ENCODE assay signal across 8 cellular contexts in genomic region chr6:33323623-33323948, GRCh38. TPM values are rescaled to one million over a fixed set of nuclear protein-coding genes. Genes with fewer than 3 reads are reported as not detected.
DNase-seq lines count a peak whose midpoint lies in the region; ATAC-seq and TF ChIP-seq lines count a peak whose summit lies in the region.

No MANE protein-coding gene starts in this region.

- WGBS in suprapubic skin, result under 1% methylated on average over 11 of the region's 12 CpGs

- H3K27me3 Mint-ChIP-seq in CD4-positive, alpha-beta T cell, result no peaks in the 10 kb centered on the region

- no peak for TF ChIP-seq EP300 in suprapubic skin (IDR thresholded peaks at IDR 0.05)

- H3K36me3 Mint-ChIP-seq in CD4-positive, alpha-beta T cell (ENCODE audit: low read depth), result peaks cover 49% of the 10 kb centered on the region

- no peaks in the 10 kb centered on the region for H3K27me3 ChIP-seq in CD4-positive, alpha-beta T cell (ENCODE audit: control insufficient read depth, insufficient read depth, low read length)
- no peaks in the 10 kb centered on the region for H3K27me3 ChIP-seq in WERI-Rb-1 (ENCODE audit: insufficient read depth, low read depth, severe bottlenecking)
- no peaks in the 10 kb centered on the region for H3K27me3 ChIP-seq in iPS-15b (ENCODE audit: control insufficient read depth, insufficient read depth, low read length)
- H3K27me3 ChIP-seq in suprapubic skin, result no peaks in the 10 kb centered on the region
- no peaks in the 10 kb centered on the region for H3K27me3 ChIP-seq in foreskin keratinocyte

- intact Hi-C loops in CD4-positive, alpha-beta T cell (cut with DNase I, micrococcal nuclease), result loop anchor here (1.0 kb wide), 2 partner anchors 21 to 68 kb away; partner anchors contain the start of gene KIFC1 (in 2 of the 2)

- peaks cover 57% of the 10 kb centered on the region for H3K4me1 Mint-ChIP-seq in CD4-positive, alpha-beta T cell (ENCODE audit: low read depth)

- H3K4me3 ChIP-seq in WERI-Rb-1 (ENCODE audit: low read depth, low read length) (peak overlapping the region; percentile 71), iPS-15b (ENCODE audit: low read depth, low read length) (peak overlapping the region; percentile 78), suprapubic skin (peak overlapping the region; percentile 69)

- no peak for TF ChIP-seq POLR2A in suprapubic skin (IDR thresholded peaks at IDR 0.05)

- peak in 1 of 10 experiments; percentile 41 for DNase-seq in CD4-positive, alpha-beta T cell
- DNase-seq in HEK293T (ENCODE audit: extremely low spot score), result no peak
- DNase-seq in WERI-Rb-1, result peak; percentile 82
- DNase-seq in suprapubic skin (ENCODE audit: low spot score in 2 of 2), result peak in 1 of 2 donors; percentile 76
- no peak for DNase-seq in Ammon's horn (ENCODE audit: low spot score)
- DNase-seq in SKM-1 treated with dmso at 0.1 percent for 144 hours (lab: John Stamatoyannopoulos, UW; ENCODE audit: unreplicated experiment), result no peak
- no peak for DNase-seq in foreskin keratinocyte

- TF ChIP-seq CTCF in CD4-positive, alpha-beta T cell (IDR thresholded peaks at IDR 0.05), result no peak
- TF ChIP-seq CTCF in WERI-Rb-1 (IDR thresholded peaks at IDR 0.05; ENCODE audit: low read depth, low read length) (peak; percentile 25; the same call in 1 of the 2 replicates), suprapubic skin (IDR thresholded peaks at IDR 0.05) (no peak), foreskin keratinocyte (conservative IDR thresholded peaks at IDR 0.05) (no peak)

- H3K36me3 ChIP-seq in WERI-Rb-1 (peaks cover 36% of the 10 kb centered on the region), iPS-15b (ENCODE audit: control insufficient read depth, insufficient read depth, low read length) (peaks cover 26% of the 10 kb centered on the region), suprapubic skin (peaks cover 22% of the 10 kb centered on the region)

- H3K9me3 Mint-ChIP-seq in CD4-positive, alpha-beta T cell, result no peaks in the 10 kb centered on the region

- no peaks in the 10 kb centered on the region for H3K9me3 ChIP-seq in CD4-positive, alpha-beta T cell (ENCODE audit: control insufficient read depth, low read length)
- no peaks in the 10 kb centered on the region for H3K9me3 ChIP-seq in WERI-Rb-1 (ENCODE audit: severe bottlenecking)
- H3K9me3 ChIP-seq in iPS-15b (ENCODE audit: control insufficient read depth, insufficient read depth, low read length), result no peaks in the 10 kb centered on the region
- no peaks in the 10 kb centered on the region for H3K9me3 ChIP-seq in suprapubic skin

- H3K9ac ChIP-seq in iPS-15b (ENCODE audit: low read depth, low read length), result no peak overlapping the region

- H3K27ac ChIP-seq in CD4-positive, alpha-beta T cell (ENCODE audit: low read depth, low read length), result peak overlapping the region; percentile 77
- H3K27ac ChIP-seq in WERI-Rb-1 (peak overlapping the region; percentile 89), suprapubic skin (peak overlapping the region; percentile 83), foreskin keratinocyte (no peak overlapping the region)

- peak overlapping the region; percentile 96 for H3K27ac Mint-ChIP-seq in CD4-positive, alpha-beta T cell

- H3K4me1 ChIP-seq in iPS-15b (ENCODE audit: control insufficient read depth, insufficient read depth, low read length) (peaks cover 12% of the 10 kb centered on the region), suprapubic skin (peaks cover 48% of the 10 kb centered on the region), foreskin keratinocyte (peaks cover 1% of the 10 kb centered on the region)

- ATAC-seq in CD4-positive, alpha-beta T cell (ENCODE audit: poor library complexity), result no peak
- no peak for ATAC-seq in foreskin keratinocyte

- peak overlapping the region; percentile 100 for H3K4me3 Mint-ChIP-seq in CD4-positive, alpha-beta T cell

- CTCF ChIA-PET in CD4-positive, alpha-beta T cell (lab: Charles Lee), result no interaction called here
- CTCF ChIA-PET in HEK293T (lab: Yijun Ruan, JAX), result interaction anchor here (0.9 kb wide), 1 partner anchor 41 kb away, joined by 3 read pairs; no protein-coding TSS in a partner anchor

- POLR2A ChIA-PET in CD4-positive, alpha-beta T cell (lab: Charles Lee), result no interaction called here
- POLR2A ChIA-PET in HEK293T (lab: Yijun Ruan, JAX), result interaction anchor here (0.7 to 1.1 kb wide), 3 partner anchors 22 to 102 kb away, joined by 3 to 6 read pairs (median 4); no protein-coding TSS in a partner anchor

TF ChIP-seq in HEK293T, 16 proteins besides CTCF, POLR2A, EP300 and RAD21:
- TF ChIP-seq ZNF384 (IDR thresholded peaks at IDR 0.05) (no peak), PKNOX1 (IDR thresholded peaks at IDR 0.05) (no peak), BHLHE40 (IDR thresholded peaks at IDR 0.05; ENCODE audit: borderline replicate concordance) (no peak), ARNT (IDR thresholded peaks at IDR 0.05) (no peak), SP1 (IDR thresholded peaks at IDR 0.05) (no peak), L3MBTL2 (conservative IDR thresholded peaks at IDR 0.05) (peak; percentile 75; the same call in 1 of the 2 replicates), FOXM1 (IDR thresholded peaks at IDR 0.05; ENCODE audit: borderline replicate concordance) (no peak), CTBP1 (IDR thresholded peaks at IDR 0.05; ENCODE audit: borderline replicate concordance) (no peak), TARDBP (IDR thresholded peaks at IDR 0.05) (no peak)

RNA-seq across cellular contexts. Expression of gene DAXX, which starts 0.8 kb away (rescaled TPM):
- 10 to 100 TPM; 24.2 to 24.7 TPM for total RNA-seq in CD4-positive, alpha-beta T cell
- total RNA-seq in suprapubic skin (10 to 100 TPM; 35.6 to 53.2 (median 42.5) TPM), foreskin keratinocyte (57.6 and 59.2 TPM in 2 replicates)
- 47.8 and 51.2 TPM in 2 replicates for polyA plus RNA-seq in foreskin keratinocyte

RNA-seq across cellular contexts. Expression of gene ZBTB22, which starts 6.0 kb away (rescaled TPM):
- 10 to 100 TPM; 11.6 to 13.6 TPM for total RNA-seq in CD4-positive, alpha-beta T cell
- total RNA-seq in suprapubic skin (10 to 100 TPM; 32.1 to 36.8 (median 33.4) TPM), foreskin keratinocyte (9.5 and 10.9 TPM in 2 replicates)
- 8.4 and 9.0 TPM in 2 replicates for polyA plus RNA-seq in foreskin keratinocyte

RNA-seq across cellular contexts. Expression of gene TAPBP, which starts 9.7 kb away (rescaled TPM):
- total RNA-seq in CD4-positive, alpha-beta T cell, result 100 to 1,000 TPM; 203 to 206 TPM
- 100 to 1,000 TPM in 3 of 4 donors, 10 to 100 TPM in 1; 91.5 to 132 (median 108) TPM for total RNA-seq in suprapubic skin
- total RNA-seq in foreskin keratinocyte, result 87.4 and 105 TPM in 2 replicates
- polyA plus RNA-seq in foreskin keratinocyte, result 61.7 and 64.0 TPM in 2 replicates

RNA-seq across cellular contexts. Expression of gene RGL2, which starts 24.8 kb away (rescaled TPM):
- 10 to 100 TPM; 39.2 to 39.4 TPM for total RNA-seq in CD4-positive, alpha-beta T cell
- total RNA-seq in suprapubic skin (100 to 1,000 TPM in 1 of 4 donors, 10 to 100 TPM in 3; 80.8 to 118 (median 96.6) TPM), foreskin keratinocyte (30.4 and 31.0 TPM in 2 replicates)
- 23.1 and 24.4 TPM in 2 replicates for polyA plus RNA-seq in foreskin keratinocyte

RNA-seq across cellular contexts. Expression of gene PFDN6, which starts 34.2 kb away (rescaled TPM):
- total RNA-seq in CD4-positive, alpha-beta T cell, result 10 to 100 TPM in 1 of 2 experiments, 1 to 10 TPM in 1; 9.7 to 11.7 TPM
- total RNA-seq in suprapubic skin, result 10 to 100 TPM; 20.5 to 31.5 (median 22.3) TPM
- total RNA-seq in foreskin keratinocyte, result 76.8 and 89.5 TPM in 2 replicates
- polyA plus RNA-seq in foreskin keratinocyte, result 169 TPM in 2 replicates
